In genomic region chr3:150635526-150635925, GRCh38 we compare ENCODE assay signal across 9 cellular contexts. TPM values are rescaled to one million over a fixed set of nuclear protein-coding genes. Genes with fewer than 3 reads are reported as not detected.
DNase-seq lines count a peak whose midpoint lies in the region; ATAC-seq and TF ChIP-seq lines count a peak whose summit lies in the region.
"Had no signal": no experiment of that assay in that cellular context is flagged by ENCODE, and none has a peak within 500 bp of the region (broad histone marks: within the 10 kb centered on the region; RNA-seq: fewer than 3 reads in every experiment).

No MANE protein-coding gene starts in this region.

- intact Hi-C loops in activated B cell treated with CpG ODN at 0.5 μM for 24 hours (cut with micrococcal nuclease) = no loop called here
- intact Hi-C loops in MCF 10A (cut with micrococcal nuclease) = no loop called here

- peak; percentile 42 for DNase-seq in SIG-M5 treated with dmso at 0.1 percent for 504 hours (lab: John Stamatoyannopoulos, UW; ENCODE audit: unreplicated experiment)
- DNase-seq in SIG-M5 (lab: John Stamatoyannopoulos, UW) = no peak
- no peak for DNase-seq in activated B cell treated with CpG ODN at 0.5 μM for 24 hours
- DNase-seq in retina = peak; percentile 19
- no peak for DNase-seq in MCF 10A (ENCODE audit: unreplicated experiment)
- DNase-seq in NCI-H748 treated with DMSO at 0.1 percent for 48 hours (lab: John Stamatoyannopoulos, UW) = no peak
- DNase-seq in T-helper 9 cell = no peak
- DNase-seq: testis had no signal

- H3K27me3 Mint-ChIP-seq in activated B cell treated with CpG ODN at 0.5 μM for 24 hours = no peaks in the 10 kb centered on the region
- no peaks in the 10 kb centered on the region for H3K27me3 Mint-ChIP-seq in MCF 10A (ENCODE audit: insufficient read depth, unreplicated experiment)

- H3K27ac Mint-ChIP-seq in activated B cell treated with CpG ODN at 0.5 μM for 24 hours (no peak overlapping the region), MCF 10A (ENCODE audit: low read depth, unreplicated experiment) (no peak overlapping the region)

- TF ChIP-seq CTCF in activated B cell treated with CpG ODN at 0.5 μM for 24 hours (IDR thresholded peaks at IDR 0.05) (no peak), MCF 10A (IDR thresholded peaks at IDR 0.05; ENCODE audit: unreplicated experiment) (no peak)

- H3K36me3 Mint-ChIP-seq in activated B cell treated with CpG ODN at 0.5 μM for 24 hours (ENCODE audit: low read depth) (peaks cover 6% of the 10 kb centered on the region), MCF 10A (ENCODE audit: insufficient read depth, unreplicated experiment) (peaks cover 19% of the 10 kb centered on the region)

- ATAC-seq in HG03196 (IDR thresholded peaks at IDR 0.05; ENCODE audit: unreplicated experiment) (peak; percentile 50), activated B cell treated with CpG ODN at 0.5 μM for 24 hours (ENCODE audit: low read depth) (peak; percentile 56)

- H3K4me3 Mint-ChIP-seq in activated B cell treated with CpG ODN at 0.5 μM for 24 hours (no peak overlapping the region), MCF 10A (ENCODE audit: unreplicated experiment) (no peak overlapping the region)

- CTCF ChIA-PET in activated B cell treated with CpG ODN at 0.5 μM for 24 hours (lab: Charles Lee) = no interaction called here
- CTCF ChIA-PET in MCF 10A (lab: Yijun Ruan, JAX) = interaction anchor here (0.6 kb wide), 1 partner anchor 1886 kb away, joined by 3 read pairs; no protein-coding TSS in a partner anchor

- no peaks in the 10 kb centered on the region for H3K9me3 Mint-ChIP-seq in activated B cell treated with CpG ODN at 0.5 μM for 24 hours
- no peaks in the 10 kb centered on the region for H3K9me3 Mint-ChIP-seq in MCF 10A (ENCODE audit: unreplicated experiment)

- H3K4me1 Mint-ChIP-seq in activated B cell treated with CpG ODN at 0.5 μM for 24 hours (peaks cover 18% of the 10 kb centered on the region), MCF 10A (ENCODE audit: insufficient read depth, unreplicated experiment) (no peaks in the 10 kb centered on the region)

- no TSS peak for BruUV-seq in MCF 10A (replicated peaks; lab: Mats Ljungman, UMichigan)

- POLR2A ChIA-PET in activated B cell treated with CpG ODN at 0.5 μM for 24 hours (lab: Charles Lee) = interaction anchor here (0.5 to 1.2 kb wide), 2 partner anchors 37 to 1733 kb away, joined by 3 to 10 read pairs; no protein-coding TSS in a partner anchor
- POLR2A ChIA-PET in MCF 10A (lab: Yijun Ruan, JAX) = interaction anchor here (0.7 to 1.9 kb wide), 2 partner anchors 33 to 280 kb away, joined by 3 to 4 read pairs; partner anchors contain the start of gene SELENOT

RNA-seq across cellular contexts. Expression of gene SELENOT, which starts 32.4 kb away (rescaled TPM):
- total RNA-seq in activated B cell treated with CpG ODN at 0.5 μM for 24 hours = 137 and 145 TPM in 2 replicates
- 71.1 and 80.7 TPM in 2 replicates for total RNA-seq in MCF 10A (2022)

Comparison
In these comparisons a context has a peak if more than half of its experiments do, and no peak if none do; other contexts are left out.
1. DNase-seq: peak in SIG-M5 treated with dmso at 0.1 percent for 504 hours (single experiment) and retina (single experiment); none in SIG-M5 (single experiment), activated B cell treated with CpG ODN at 0.5 μM for 24 hours (single experiment), MCF 10A (single experiment), NCI-H748 treated with DMSO at 0.1 percent for 48 hours (single experiment) and T-helper 9 cell (single experiment).